In genomic region chr2:239378021-239378917, GRCh38 we compare ENCODE assay signal across 17 cellular contexts. TPM values are rescaled to one million over a fixed set of nuclear protein-coding genes. Genes with fewer than 3 reads are reported as not detected.
DNase-seq lines count a peak whose midpoint lies in the region; ATAC-seq and TF ChIP-seq lines count a peak whose summit lies in the region.
"Had no signal": no experiment of that assay in that cellular context is flagged by ENCODE, and none has a peak within 500 bp of the region (broad histone marks: within the 10 kb centered on the region; RNA-seq: fewer than 3 reads in every experiment).

No MANE protein-coding gene starts in this region.

- H3K4me3 Mint-ChIP-seq in activated naive CD4-positive, alpha-beta T cell treated with anti-CD3 and anti-CD28 coated beads, Interleukin-2, amount 10 ng/mL, durations not matched to agents 7 days and 5 days, result no peak overlapping the region
- no peak overlapping the region for H3K4me3 Mint-ChIP-seq in chondrocyte (ENCODE audit: unreplicated experiment)
- no peak overlapping the region for H3K4me3 Mint-ChIP-seq in stimulated activated memory B cell treated with anti-CD40 and anti-IgM and Interleukin-4, amounts not matched to agents 10 μg/mL and 1 μg/mL and 100 μg/mL, for 72 hours
- H3K4me3 Mint-ChIP-seq: activated naive CD8-positive, alpha-beta T cell had no signal

- CTCF ChIA-PET in activated naive CD4-positive, alpha-beta T cell treated with anti-CD3 and anti-CD28 coated beads, Interleukin-2, amount 10 ng/mL, durations not matched to agents 7 days and 5 days (lab: Charles Lee), result no interaction called here

- no peaks in the 10 kb centered on the region for H3K9me3 Mint-ChIP-seq in activated naive CD4-positive, alpha-beta T cell treated with anti-CD3 and anti-CD28 coated beads, Interleukin-2, amount 10 ng/mL, durations not matched to agents 7 days and 5 days
- H3K9me3 Mint-ChIP-seq in activated naive CD4-positive, alpha-beta T cell treated with anti-CD3 and anti-CD28 coated beads, Interleukin-2, amount 50 U/mL, for 72 hours, result no peaks in the 10 kb centered on the region
- H3K9me3 Mint-ChIP-seq in chondrocyte (ENCODE audit: low read depth), result no peaks in the 10 kb centered on the region
- H3K9me3 Mint-ChIP-seq in stimulated activated memory B cell treated with anti-CD40 and anti-IgM and Interleukin-4, amounts not matched to agents 10 μg/mL and 1 μg/mL and 100 μg/mL, for 72 hours, result no peaks in the 10 kb centered on the region

- H3K27ac Mint-ChIP-seq in activated naive CD4-positive, alpha-beta T cell treated with anti-CD3 and anti-CD28 coated beads, Interleukin-2, amount 10 ng/mL, durations not matched to agents 7 days and 5 days, result peak overlapping the region; percentile 24
- H3K27ac Mint-ChIP-seq in activated naive CD4-positive, alpha-beta T cell treated with anti-CD3 and anti-CD28 coated beads, Interleukin-2, amount 50 U/mL, for 72 hours, result peak overlapping the region in 1 of 2 donors; percentile 48
- H3K27ac Mint-ChIP-seq in chondrocyte (ENCODE audit: unreplicated experiment), result no peak overlapping the region
- peak overlapping the region; percentile 57 for H3K27ac Mint-ChIP-seq in stimulated activated memory B cell treated with anti-CD40 and anti-IgM and Interleukin-4, amounts not matched to agents 10 μg/mL and 1 μg/mL and 100 μg/mL, for 72 hours
- H3K27ac Mint-ChIP-seq: activated naive CD8-positive, alpha-beta T cell had no signal

- no peak for DNase-seq in activated naive CD4-positive, alpha-beta T cell treated with anti-CD3 and anti-CD28 coated beads, Interleukin-2, amount 10 ng/mL, durations not matched to agents 7 days and 5 days
- DNase-seq in activated naive CD4-positive, alpha-beta T cell treated with anti-CD3 and anti-CD28 coated beads, Interleukin-2, amount 50 U/mL, for 72 hours (ENCODE audit: low spot score in 2 of 2), result no peak
- DNase-seq in chondrocyte (ENCODE audit: low spot score) (peak; percentile 87), mesenteric fat pad (ENCODE audit: low spot score) (peak; percentile 83), NCI-H146 treated with DMSO at 0.1 percent for 48 hours (lab: John Stamatoyannopoulos, UW; ENCODE audit: unreplicated experiment) (no peak), NCI-H128 (lab: John Stamatoyannopoulos, UW; ENCODE audit: unreplicated experiment) (no peak)
- DNase-seq: activated CD4-positive, alpha-beta T cell treated with anti-CD3 and anti-CD28 coated beads for 48 hours; Caco-2; erythroblast; mammary epithelial cell; NCI-H1417; NCI-H2171; NCI-H748 treated with DMSO at 0.1 percent for 48 hours; T1000 had no signal

- H3K27me3 Mint-ChIP-seq in activated naive CD4-positive, alpha-beta T cell treated with anti-CD3 and anti-CD28 coated beads, Interleukin-2, amount 10 ng/mL, durations not matched to agents 7 days and 5 days, result no peaks in the 10 kb centered on the region
- no peaks in the 10 kb centered on the region for H3K27me3 Mint-ChIP-seq in chondrocyte (ENCODE audit: low read depth)
- no peaks in the 10 kb centered on the region for H3K27me3 Mint-ChIP-seq in stimulated activated memory B cell treated with anti-CD40 and anti-IgM and Interleukin-4, amounts not matched to agents 10 μg/mL and 1 μg/mL and 100 μg/mL, for 72 hours
- H3K27me3 Mint-ChIP-seq: activated naive CD8-positive, alpha-beta T cell had no signal

- peaks cover 33% of the 10 kb centered on the region for H3K4me1 Mint-ChIP-seq in activated naive CD4-positive, alpha-beta T cell treated with anti-CD3 and anti-CD28 coated beads, Interleukin-2, amount 10 ng/mL, durations not matched to agents 7 days and 5 days
- no peaks in the 10 kb centered on the region for H3K4me1 Mint-ChIP-seq in chondrocyte (ENCODE audit: low read depth)
- peaks cover 46% of the 10 kb centered on the region for H3K4me1 Mint-ChIP-seq in stimulated activated memory B cell treated with anti-CD40 and anti-IgM and Interleukin-4, amounts not matched to agents 10 μg/mL and 1 μg/mL and 100 μg/mL, for 72 hours

- no peak for ATAC-seq in activated naive CD4-positive, alpha-beta T cell treated with anti-CD3 and anti-CD28 coated beads, Interleukin-2, amount 50 U/mL, for 72 hours
- no peak for ATAC-seq in stimulated activated memory B cell treated with anti-CD40 and anti-IgM and Interleukin-4, amounts not matched to agents 10 μg/mL and 1 μg/mL and 100 μg/mL, for 72 hours
- ATAC-seq in GM21423 (IDR thresholded peaks at IDR 0.05; ENCODE audit: unreplicated experiment), result no peak

- TF ChIP-seq CTCF in chondrocyte (IDR thresholded peaks at IDR 0.05), result no peak

- H3K36me3 Mint-ChIP-seq in activated naive CD4-positive, alpha-beta T cell treated with anti-CD3 and anti-CD28 coated beads, Interleukin-2, amount 10 ng/mL, durations not matched to agents 7 days and 5 days, result peaks cover 6% of the 10 kb centered on the region
- H3K36me3 Mint-ChIP-seq in activated naive CD4-positive, alpha-beta T cell treated with anti-CD3 and anti-CD28 coated beads, Interleukin-2, amount 50 U/mL, for 72 hours, result peaks cover 4 to 5% of the 10 kb centered on the region in 2 donors
- H3K36me3 Mint-ChIP-seq in chondrocyte (ENCODE audit: low read depth), result no peaks in the 10 kb centered on the region
- peaks cover 9% of the 10 kb centered on the region for H3K36me3 Mint-ChIP-seq in stimulated activated memory B cell treated with anti-CD40 and anti-IgM and Interleukin-4, amounts not matched to agents 10 μg/mL and 1 μg/mL and 100 μg/mL, for 72 hours

RNA-seq across cellular contexts. Expression of gene HDAC4, which starts 22.6 kb away (rescaled TPM):
- total RNA-seq in activated naive CD4-positive, alpha-beta T cell treated with anti-CD3 and anti-CD28 coated beads, Interleukin-2, amount 50 U/mL, for 72 hours, result 10 to 100 TPM; 34.1 to 39.1 TPM
- total RNA-seq in chondrocyte (16.4 to 27.0 TPM (median 22.3 TPM) in 3 replicates), mesenteric fat pad (44.9 TPM)

Comparison
In these comparisons a context has a peak if more than half of its experiments do, and no peak if none do; other contexts are left out.
1. DNase-seq: peak in chondrocyte (single experiment) and mesenteric fat pad (single experiment); none in activated naive CD4-positive, alpha-beta T cell treated with anti-CD3 and anti-CD28 coated beads, Interleukin-2, amount 10 ng/mL, durations not matched to agents 7 days and 5 days (single experiment), activated naive CD4-positive, alpha-beta T cell treated with anti-CD3 and anti-CD28 coated beads, Interleukin-2, amount 50 U/mL, for 72 hours (0 of 2), NCI-H146 treated with DMSO at 0.1 percent for 48 hours (single experiment) and NCI-H128 (single experiment).